ENCODE assay signal across 24 cellular contexts in genomic region chr7:2952316-2952715, GRCh38.
DNase-seq lines count a peak whose midpoint lies in the region; ATAC-seq and TF ChIP-seq lines count a peak whose summit lies in the region.
"Had no signal": no experiment of that assay in that cellular context is flagged by ENCODE, and none has a peak within 500 bp of the region (broad histone marks: within the 10 kb centered on the region; RNA-seq: fewer than 3 reads in every experiment).

No MANE protein-coding gene starts in this region.

- CTCF ChIA-PET in CD8-positive, alpha-beta T cell (lab: Charles Lee), result interaction anchor here (1.0 kb wide), 1 partner anchor 30 kb away, joined by 4 read pairs; no protein-coding TSS in a partner anchor

- peaks cover 36% of the 10 kb centered on the region for H3K4me1 ChIP-seq in CD8-positive, alpha-beta T cell (ENCODE audit: insufficient read depth, low read length)
- no peaks in the 10 kb centered on the region for H3K4me1 ChIP-seq in BE2C
- H3K4me1 ChIP-seq: HAP-1 had no signal

- peaks cover 7% of the 10 kb centered on the region for H3K36me3 ChIP-seq in CD8-positive, alpha-beta T cell (ENCODE audit: insufficient read depth, low read length)
- H3K36me3 ChIP-seq in BE2C, result no peaks in the 10 kb centered on the region
- H3K36me3 ChIP-seq: HAP-1, left lung, Peyer's patch, SJSA1 had no signal

- H3K27ac ChIP-seq in CD8-positive, alpha-beta T cell (ENCODE audit: low read depth, low read length), result no peak overlapping the region
- H3K27ac ChIP-seq: epithelial cell of prostate, left lung, Peyer's patch, SJSA1, VCaP had no signal

- no peaks in the 10 kb centered on the region for H3K27me3 ChIP-seq in CD8-positive, alpha-beta T cell (ENCODE audit: insufficient read depth, low read length)
- H3K27me3 ChIP-seq in BE2C, result peaks cover 10% of the 10 kb centered on the region; the same call in 1 of the 2 replicates
- H3K27me3 ChIP-seq: Peyer's patch had no signal

- intact Hi-C loops in CD14-positive monocyte (cut with micrococcal nuclease), result no loop called here
- intact Hi-C loops in CD8-positive, alpha-beta T cell (cut with DNase I, micrococcal nuclease), result loop anchor here in 1 of 2 experiments (10.0 kb wide), 1 partner anchor 202 kb away; no protein-coding TSS in a partner anchor

- H3K36me3 Mint-ChIP-seq in CD14-positive monocyte (peaks cover 0 to 2% of the 10 kb centered on the region in 2 donors), naive B cell (peaks cover 10 to 21% of the 10 kb centered on the region in 2 donors)
- H3K36me3 Mint-ChIP-seq in CD8-positive, alpha-beta T cell, result peaks cover 76% of the 10 kb centered on the region
- peaks cover 27% of the 10 kb centered on the region for H3K36me3 Mint-ChIP-seq in activated naive CD8-positive, alpha-beta T cell

- H3K27ac Mint-ChIP-seq in CD14-positive monocyte (peak overlapping the region in 5 of 7 donors; percentile 40 to 82 (median 71)), naive B cell (peak overlapping the region; percentile 81 to 97 (median 92))
- H3K27ac Mint-ChIP-seq in CD8-positive, alpha-beta T cell, result peak overlapping the region; percentile 73
- H3K27ac Mint-ChIP-seq in activated naive CD8-positive, alpha-beta T cell, result peak overlapping the region; percentile 30
- H3K27ac Mint-ChIP-seq: stimulated activated memory B cell treated with anti-CD40 and anti-IgM and Interleukin-4, amounts not matched to agents 10 μg/mL and 1 μg/mL and 100 μg/mL, for 72 hours had no signal

- DNase-seq in CD14-positive monocyte (ENCODE audit: low spot score) (no peak), naive B cell (no peak), NCI-H1417 (lab: John Stamatoyannopoulos, UW) (no peak), NCI-H1436 (lab: John Stamatoyannopoulos, UW) (no peak), BE2C (no peak)
- no peak for DNase-seq in CD8-positive, alpha-beta T cell
- DNase-seq: activated gamma-delta T cell; amygdala; DMS79; NCI-H1417 treated with DMSO at 0.1 percent for 48 hours; NCI-H510A treated with DMSO at 0.1 percent for 48 hours; NK-92 treated with Interleukin-12 subunit alpha and Interleukin-12 subunit beta, amount 100 ng/mL, for 24 hours; small intestine; stimulated activated CD4-positive, alpha-beta T cell treated with anti-CD3 and anti-CD28 coated beads, Interleukin-2, amount 100 ng/mL, for 24 hours had no signal

- no peak for ATAC-seq in CD8-positive, alpha-beta T cell
- no peak for ATAC-seq in naive B cell (ENCODE audit: low read depth in 2 of 2)
- ATAC-seq: GM12878; left lung; stimulated activated memory B cell treated with anti-CD40 and anti-IgM and Interleukin-4, amounts not matched to agents 10 μg/mL and 1 μg/mL and 100 μg/mL, for 72 hours had no signal

- H3K9me3 Mint-ChIP-seq in CD14-positive monocyte (no peaks in the 10 kb centered on the region), naive B cell (no peaks in the 10 kb centered on the region)
- peaks cover 7% of the 10 kb centered on the region for H3K9me3 Mint-ChIP-seq in CD8-positive, alpha-beta T cell
- H3K9me3 Mint-ChIP-seq in activated naive CD8-positive, alpha-beta T cell (ENCODE audit: low read depth), result peaks cover 3% of the 10 kb centered on the region
- H3K9me3 Mint-ChIP-seq: stimulated activated memory B cell treated with anti-CD40 and anti-IgM and Interleukin-4, amounts not matched to agents 10 μg/mL and 1 μg/mL and 100 μg/mL, for 72 hours had no signal

- H3K27me3 Mint-ChIP-seq in CD14-positive monocyte (ENCODE audit: low read depth in 3 of 3) (peaks cover 5 to 13% (median 8%) of the 10 kb centered on the region in 3 donors), naive B cell (no peaks in the 10 kb centered on the region)
- no peaks in the 10 kb centered on the region for H3K27me3 Mint-ChIP-seq in CD8-positive, alpha-beta T cell (ENCODE audit: low read depth)
- H3K27me3 Mint-ChIP-seq in activated naive CD8-positive, alpha-beta T cell, result no peaks in the 10 kb centered on the region
- H3K27me3 Mint-ChIP-seq: stimulated activated memory B cell treated with anti-CD40 and anti-IgM and Interleukin-4, amounts not matched to agents 10 μg/mL and 1 μg/mL and 100 μg/mL, for 72 hours had no signal

- TF ChIP-seq CTCF in CD14-positive monocyte (IDR thresholded peaks at IDR 0.05) (no peak), BE2C (IDR thresholded peaks at IDR 0.05; ENCODE audit: low read depth, low read length) (no peak)
- TF ChIP-seq CTCF in CD8-positive, alpha-beta T cell (IDR thresholded peaks at IDR 0.05), result no peak

- H3K4me3 ChIP-seq in CD8-positive, alpha-beta T cell (ENCODE audit: low read depth, low read length), result no peak overlapping the region
- H3K4me3 ChIP-seq in BE2C (ENCODE audit: low read depth, low read length), result no peak overlapping the region
- H3K4me3 ChIP-seq: GM12878, HAP-1, left lung, Peyer's patch, SJSA1 had no signal

- POLR2A ChIA-PET in CD8-positive, alpha-beta T cell (lab: Charles Lee), result interaction anchor here (2.9 kb wide), 1 partner anchor 12 kb away, joined by 21 read pairs; no protein-coding TSS in a partner anchor

- H3K4me3 Mint-ChIP-seq in CD14-positive monocyte (peak overlapping the region in 1 of 2 donors; percentile 41), naive B cell (peak overlapping the region in 4 of 8 donors; percentile 7 to 38 (median 27))
- H3K4me3 Mint-ChIP-seq in CD8-positive, alpha-beta T cell, result no peak overlapping the region
- no peak overlapping the region for H3K4me3 Mint-ChIP-seq in activated naive CD8-positive, alpha-beta T cell
- H3K4me3 Mint-ChIP-seq: stimulated activated memory B cell treated with anti-CD40 and anti-IgM and Interleukin-4, amounts not matched to agents 10 μg/mL and 1 μg/mL and 100 μg/mL, for 72 hours; T-helper 1 cell treated with Interleukin-12 subunit alpha and Interleukin-12 subunit beta and Interleukin-4 antibody, amounts not matched to agents 30 μg/mL and 1 μg/mL, for 36 hours had no signal

- H3K9me3 ChIP-seq in CD8-positive, alpha-beta T cell (ENCODE audit: low read length), result no peaks in the 10 kb centered on the region
- H3K9me3 ChIP-seq in BE2C, result no peaks in the 10 kb centered on the region
- H3K9me3 ChIP-seq: HAP-1, left lung, Peyer's patch, SJSA1 had no signal

- H3K4me1 Mint-ChIP-seq in CD14-positive monocyte, result peaks cover 39% of the 10 kb centered on the region
- peaks cover 67% of the 10 kb centered on the region for H3K4me1 Mint-ChIP-seq in CD8-positive, alpha-beta T cell (ENCODE audit: low read depth)
- peaks cover 83% of the 10 kb centered on the region for H3K4me1 Mint-ChIP-seq in activated naive CD8-positive, alpha-beta T cell (ENCODE audit: low read depth)
- H3K4me1 Mint-ChIP-seq in naive B cell, result peaks cover 52 to 75% (median 66%) of the 10 kb centered on the region in 3 donors

Comparison
In these comparisons a context has a peak if more than half of its experiments do, and no peak if none do; other contexts are left out.
1. H3K27ac Mint-ChIP-seq: peak in every context shown above with its lines; median percentile 92 in naive B cell; 73 in CD8-positive, alpha-beta T cell; 71 in CD14-positive monocyte; 30 in activated naive CD8-positive, alpha-beta T cell.